Comparison of ENCODE assay signal across 8 cellular contexts in genomic region chr6:108562503-108562993, GRCh38. TPM values are rescaled to one million over a fixed set of nuclear protein-coding genes. Genes with fewer than 3 reads are reported as not detected.
DNase-seq lines count a peak whose midpoint lies in the region; ATAC-seq and TF ChIP-seq lines count a peak whose summit lies in the region.

No MANE protein-coding gene starts in this region.

- peaks cover 51% of the 10 kb centered on the region for H4K20me1 ChIP-seq in SK-N-SH (ENCODE audit: insufficient read depth)

- peak overlapping the region; percentile 99 for H3K4me2 ChIP-seq in SK-N-SH

- no peaks in the 10 kb centered on the region for H3K36me3 ChIP-seq in CD8-positive, alpha-beta memory T cell (ENCODE audit: insufficient read depth, low read length)
- H3K36me3 ChIP-seq in HUES6 (ENCODE audit: control insufficient read depth, insufficient read depth, low read length) = peaks cover 6% of the 10 kb centered on the region; the same call in 1 of the 2 replicates
- H3K36me3 ChIP-seq in SK-N-SH (replicated peaks in 1 of 2; ENCODE audit: control insufficient read depth in 1 of 2, insufficient read depth in 2 of 2, low read length in 1 of 2) = peaks cover 0 to 13% of the 10 kb centered on the region in 2 experiments
- H3K36me3 ChIP-seq in suprapubic skin = peaks cover 10% of the 10 kb centered on the region

- H3K27ac ChIP-seq in CD8-positive, alpha-beta memory T cell (ENCODE audit: low read depth, low read length) = no peak overlapping the region
- H3K27ac ChIP-seq in HUES6 (ENCODE audit: low read depth, low read length) (no peak overlapping the region; the same call in 1 of the 2 replicates), SK-N-SH (ENCODE audit: low read depth in 2 of 2, low read length in 1 of 2) (peak overlapping the region; percentile 77 to 83), suprapubic skin (peak overlapping the region; percentile 99)

- H3K4me3 Mint-ChIP-seq in CD8-positive, alpha-beta memory T cell = peak overlapping the region; percentile 77 to 90 (median 86)
- H3K4me3 Mint-ChIP-seq in effector memory CD8-positive, alpha-beta T cell = peak overlapping the region; percentile 77 to 81

- TF ChIP-seq POLR2A in lower leg skin (IDR thresholded peaks at IDR 0.05) (no peak), suprapubic skin (IDR thresholded peaks at IDR 0.05) (no peak)

- peaks cover 55% of the 10 kb centered on the region for H3K4me1 ChIP-seq in CD8-positive, alpha-beta memory T cell (ENCODE audit: insufficient read depth, low read length)
- peaks cover 17% of the 10 kb centered on the region for H3K4me1 ChIP-seq in HUES6 (ENCODE audit: control insufficient read depth, insufficient read depth, low read length)
- peaks cover 18 to 36% of the 10 kb centered on the region in 2 experiments; a peak in 3 of 4 replicates for H3K4me1 ChIP-seq in SK-N-SH (ENCODE audit: control insufficient read depth in 1 of 2, insufficient read depth in 2 of 2, low read depth in 1 of 2, low read length in 1 of 2)
- H3K4me1 ChIP-seq in suprapubic skin = peaks cover 53% of the 10 kb centered on the region

- no peak overlapping the region for H3K4me3 ChIP-seq in CD8-positive, alpha-beta memory T cell (ENCODE audit: low read length)
- peak overlapping the region; percentile 74 for H3K4me3 ChIP-seq in HUES6 (ENCODE audit: low read depth, low read length)
- peak overlapping the region; percentile 91 to 96 for H3K4me3 ChIP-seq in SK-N-SH (ENCODE audit: low read depth in 2 of 2, low read length in 1 of 2)
- H3K4me3 ChIP-seq in lower leg skin (ENCODE audit: low read depth, poor library complexity, severe bottlenecking) = peak overlapping the region; percentile 70
- H3K4me3 ChIP-seq in suprapubic skin = peak overlapping the region; percentile 89

- no peaks in the 10 kb centered on the region for H3K27me3 ChIP-seq in CD8-positive, alpha-beta memory T cell (ENCODE audit: insufficient read depth, low read length, poor library complexity, severe bottlenecking)
- H3K27me3 ChIP-seq in HUES6 (ENCODE audit: control insufficient read depth, insufficient read depth, low read length) (peaks cover 15% of the 10 kb centered on the region), SK-N-SH (ENCODE audit: insufficient read depth) (no peaks in the 10 kb centered on the region), suprapubic skin (no peaks in the 10 kb centered on the region)

- TF ChIP-seq EP300 in SK-N-SH (IDR thresholded peaks at IDR 0.05; ENCODE audit: borderline replicate concordance in 1 of 2, low read depth in 1 of 2, low read length in 1 of 2) (0 out of 4 replicates have a peak, but pooled peaks of 1 of the 2 experiments have one; percentile 17), suprapubic skin (IDR thresholded peaks at IDR 0.05) (no peak)

- WGBS in SK-N-SH (ENCODE audit: low lambda C conversion rate) = 6% methylated on average over 11 of the region's 17 CpGs
- WGBS in lower leg skin, 2 donors = 22 to 33% methylated on average over 17 of the region's 17 CpGs
- WGBS in suprapubic skin = 17% methylated on average over 14 of the region's 17 CpGs

- peak overlapping the region; percentile 43 to 94 (median 76) for H3K27ac Mint-ChIP-seq in CD8-positive, alpha-beta memory T cell
- peak overlapping the region; percentile 82 to 88 for H3K27ac Mint-ChIP-seq in effector memory CD8-positive, alpha-beta T cell

- H3K9ac ChIP-seq in HUES6 (ENCODE audit: low read length) (peak overlapping the region; percentile 90), SK-N-SH (peak overlapping the region; percentile 94)

- no peaks in the 10 kb centered on the region for H3K9me3 Mint-ChIP-seq in CD8-positive, alpha-beta memory T cell
- H3K9me3 Mint-ChIP-seq in effector memory CD8-positive, alpha-beta T cell = no peaks in the 10 kb centered on the region

- H3K9me3 ChIP-seq in CD8-positive, alpha-beta memory T cell (ENCODE audit: low read length) = no peaks in the 10 kb centered on the region
- no peaks in the 10 kb centered on the region for H3K9me3 ChIP-seq in HUES6 (ENCODE audit: control insufficient read depth, insufficient read depth, low read depth, low read length)
- 0 out of 2 replicates have a peak, but pooled peaks cover 3% of the 10 kb centered on the region for H3K9me3 ChIP-seq in SK-N-SH
- no peaks in the 10 kb centered on the region for H3K9me3 ChIP-seq in suprapubic skin

- ATAC-seq in effector memory CD8-positive, alpha-beta T cell (replicated peaks) = no peak
- no peak for ATAC-seq in HG02763 (IDR thresholded peaks at IDR 0.05; ENCODE audit: unreplicated experiment)
- ATAC-seq in HG03378 (IDR thresholded peaks at IDR 0.05; ENCODE audit: unreplicated experiment) = no peak

- TF ChIP-seq RAD21 in SK-N-SH (IDR thresholded peaks at IDR 0.05; ENCODE audit: low read length) = peak; percentile 30; the same call in 1 of the 2 replicates

- CTCF ChIA-PET in CD8-positive, alpha-beta memory T cell (lab: Charles Lee) = no interaction called here
- CTCF ChIA-PET in SK-N-SH (lab: Yijun Ruan, JAX) = interaction anchor here (0.6 to 2.0 kb wide), 13 partner anchors 13 to 511 kb away, joined by 3 to 8 read pairs (median 4); no protein-coding TSS in a partner anchor

- intact Hi-C loops in lower leg skin (cut with DNase I; ENCODE audit: low total_unique reads) = no loop called here

- peaks cover 0 to 38% (median 5%) of the 10 kb centered on the region in 3 donors for H3K36me3 Mint-ChIP-seq in CD8-positive, alpha-beta memory T cell
- H3K36me3 Mint-ChIP-seq in effector memory CD8-positive, alpha-beta T cell (ENCODE audit: insufficient read depth) = peaks cover 54% of the 10 kb centered on the region

- H3K27me3 Mint-ChIP-seq in CD8-positive, alpha-beta memory T cell = peaks cover 0 to 8% of the 10 kb centered on the region in 2 donors
- H3K27me3 Mint-ChIP-seq in effector memory CD8-positive, alpha-beta T cell = no peaks in the 10 kb centered on the region

- H3F3A ChIP-seq in SK-N-SH (replicated peaks; ENCODE audit: insufficient read depth) = peaks cover 42% of the 10 kb centered on the region

- no peak overlapping the region for H2AFZ ChIP-seq in SK-N-SH (ENCODE audit: low read depth)

- peaks cover 50 to 59% (median 56%) of the 10 kb centered on the region in 3 donors for H3K4me1 Mint-ChIP-seq in CD8-positive, alpha-beta memory T cell
- peaks cover 43 to 48% of the 10 kb centered on the region in 2 donors for H3K4me1 Mint-ChIP-seq in effector memory CD8-positive, alpha-beta T cell (ENCODE audit: low read depth in 2 of 2)

- peaks cover 55% of the 10 kb centered on the region for H3K79me2 ChIP-seq in SK-N-SH (ENCODE audit: insufficient read depth)

- no peaks in the 10 kb centered on the region for H3K9me2 ChIP-seq in SK-N-SH

- no peak for DNase-seq in CD8-positive, alpha-beta memory T cell
- peak; percentile 69 for DNase-seq in SK-N-SH
- no peak for DNase-seq in effector memory CD8-positive, alpha-beta T cell
- DNase-seq in lower leg skin (ENCODE audit: low spot score in 2 of 2) = peak; percentile 75 to 92
- peak; percentile 79 to 83 for DNase-seq in suprapubic skin (ENCODE audit: low spot score in 2 of 2)

- POLR2A ChIA-PET in CD8-positive, alpha-beta memory T cell (lab: Charles Lee) = no interaction called here
- POLR2A ChIA-PET in SK-N-SH (lab: Yijun Ruan, JAX) = interaction anchor here (0.6 to 1.1 kb wide), 4 partner anchors 97 to 236 kb away, joined by 3 to 4 read pairs (median 4); no protein-coding TSS in a partner anchor

- TF ChIP-seq CTCF in SK-N-SH (IDR thresholded peaks at IDR 0.05) (no peak), lower leg skin (IDR thresholded peaks at IDR 0.05) (no peak), suprapubic skin (IDR thresholded peaks at IDR 0.05) (no peak)

TF ChIP-seq in SK-N-SH, 30 proteins besides CTCF, POLR2A, EP300 and RAD21 (continues in another document):
- TF ChIP-seq NRF1 (IDR thresholded peaks at IDR 0.05; ENCODE audit: low read depth, low read length) = no peak
- TF ChIP-seq GABPA (IDR thresholded peaks at IDR 0.05; ENCODE audit: low read depth) = no peak
- no peak for TF ChIP-seq PBX3 (IDR thresholded peaks at IDR 0.05)
- TF ChIP-seq MAX (IDR thresholded peaks at IDR 0.05; ENCODE audit: low read depth) = peak; percentile 95
- TF ChIP-seq FOXM1 (IDR thresholded peaks at IDR 0.05; ENCODE audit: low read depth) = no peak
- peak; percentile 7; the same call in 1 of the 2 replicates for TF ChIP-seq SMC3 (IDR thresholded peaks at IDR 0.05; ENCODE audit: low read depth, low read length)
- TF ChIP-seq TCF12 (IDR thresholded peaks at IDR 0.05) = peak; percentile 34; the same call in 1 of the 2 replicates
- TF ChIP-seq USF2 (IDR thresholded peaks at IDR 0.05; ENCODE audit: borderline replicate concordance, low read depth, low read length) = 0 out of 2 replicates have a peak, but pooled peaks have one; percentile 23
- TF ChIP-seq MXI1 (IDR thresholded peaks at IDR 0.05; ENCODE audit: low read depth, low read length) = peak; percentile 96
- peak; percentile 54 for TF ChIP-seq GATA2 (CRISPR knock-in tag; IDR thresholded peaks at IDR 0.05)
- peak; percentile 56 for TF ChIP-seq CHD2 (IDR thresholded peaks at IDR 0.05; ENCODE audit: low read length, partially characterized antibody)
- no peak for TF ChIP-seq TAF1 (IDR thresholded peaks at IDR 0.05; ENCODE audit: borderline replicate concordance, low read depth, low read length)

RNA-seq across cellular contexts. Expression of gene FOXO3, which starts 1.8 kb away (rescaled TPM):
- 10 to 100 TPM; 14.1 to 15.0 TPM for total RNA-seq in CD8-positive, alpha-beta memory T cell
- polyA plus RNA-seq in CD8-positive, alpha-beta memory T cell = 31.1 TPM
- 8.1 and 8.5 TPM in 2 replicates for polyA plus RNA-seq in SK-N-SH (2012; rRNA removed)
- polyA plus RNA-seq in SK-N-SH (2012; cell fraction: cytosol; rRNA removed) = 7.5 and 8.1 TPM in 2 replicates
- 5.9 and 8.0 TPM in 2 replicates for polyA plus RNA-seq in SK-N-SH (2012; cell fraction: nucleus; rRNA removed)
- total RNA-seq in lower leg skin = 100 to 1,000 TPM; 110 to 176 (median 139) TPM
- 100 to 1,000 TPM; 103 to 141 (median 121) TPM for total RNA-seq in suprapubic skin

Comparison
In these comparisons a context has a peak if more than half of its experiments do, and no peak if none do; other contexts are left out.
1. DNase-seq: peak in SK-N-SH (single experiment), lower leg skin (2 of 2) and suprapubic skin (2 of 2); none in CD8-positive, alpha-beta memory T cell (0 of 5) and effector memory CD8-positive, alpha-beta T cell (0 of 3).
2. H3K27ac ChIP-seq: peak in SK-N-SH (2 of 2) and suprapubic skin (single experiment); none in CD8-positive, alpha-beta memory T cell (single experiment) and HUES6 (single experiment).
3. RNA of gene FOXO3, which starts 1.8 kb away (total RNA-seq): 110 to 176 TPM in lower leg skin and 103 to 141 TPM in suprapubic skin; 14.1 to 15.0 TPM in CD8-positive, alpha-beta memory T cell; every median in the first group is over 4 times any median in the second.